ENCODE assay signal across 2 cellular contexts in the genomic region with DNA sequence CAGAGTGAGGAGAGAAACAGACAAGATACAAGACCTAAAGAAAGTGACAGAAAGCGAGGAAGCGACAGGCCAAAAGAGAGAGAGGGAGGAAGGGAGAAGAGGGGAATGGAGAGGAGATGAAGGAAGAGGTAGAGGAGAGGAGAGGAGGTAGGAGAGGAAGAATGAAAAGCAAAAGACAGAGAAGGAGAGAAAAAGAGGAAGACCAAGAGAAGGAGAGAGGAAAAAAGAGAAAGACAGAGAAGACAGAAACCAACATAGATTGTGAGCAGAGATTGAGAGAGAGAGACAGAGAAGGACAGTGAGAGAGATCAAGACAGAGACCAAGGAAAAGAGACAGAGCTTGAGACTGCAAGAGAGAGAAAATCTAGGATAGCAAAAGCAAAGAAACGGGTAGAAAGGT.
TF ChIP-seq lines count a peak whose summit lies in the region.

No MANE protein-coding gene starts in this region.

TF ChIP-seq in HEK293, 187 proteins besides CTCF, POLR2A, EP300 and RAD21:
- TF ChIP-seq PRDM1 (tag by site-specific recombination; IDR thresholded peaks at IDR 0.05) (peak; percentile 94), SP7 (tag by site-specific recombination; IDR thresholded peaks at IDR 0.05) (no peak)
TF ChIP-seq in HEK293: peak in this region for 1.

TF ChIP-seq in H1, 55 proteins besides CTCF, POLR2A, EP300 and RAD21:
- TF ChIP-seq TCF12 (IDR thresholded peaks at IDR 0.05; ENCODE audit: low read depth, low read length), result no peak
- TF ChIP-seq, protein P1, sequence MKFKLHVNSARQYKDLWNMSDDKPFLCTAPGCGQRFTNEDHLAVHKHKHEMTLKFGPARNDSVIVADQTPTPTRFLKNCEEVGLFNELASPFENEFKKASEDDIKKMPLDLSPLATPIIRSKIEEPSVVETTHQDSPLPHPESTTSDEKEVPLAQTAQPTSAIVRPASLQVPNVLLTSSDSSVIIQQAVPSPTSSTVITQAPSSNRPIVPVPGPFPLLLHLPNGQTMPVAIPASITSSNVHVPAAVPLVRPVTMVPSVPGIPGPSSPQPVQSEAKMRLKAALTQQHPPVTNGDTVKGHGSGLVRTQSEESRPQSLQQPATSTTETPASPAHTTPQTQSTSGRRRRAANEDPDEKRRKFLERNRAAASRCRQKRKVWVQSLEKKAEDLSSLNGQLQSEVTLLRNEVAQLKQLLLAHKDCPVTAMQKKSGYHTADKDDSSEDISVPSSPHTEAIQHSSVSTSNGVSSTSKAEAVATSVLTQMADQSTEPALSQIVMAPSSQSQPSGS (IDR thresholded peaks at IDR 0.05; ENCODE audit: low read length), result no peak
- TF ChIP-seq SIX5 (IDR thresholded peaks at IDR 0.05; ENCODE audit: low read depth, low read length), result no peak
- TF ChIP-seq SAP30 (IDR thresholded peaks at IDR 0.05; ENCODE audit: insufficient read depth, insufficient replicate concordance, low read length), result no peak
- no peak for TF ChIP-seq EGR1 (IDR thresholded peaks at IDR 0.05; ENCODE audit: borderline replicate concordance, low read depth, low read length)
- no peak for TF ChIP-seq NANOG (IDR thresholded peaks at IDR 0.05; ENCODE audit: insufficient read depth, low read depth, low read length, poor library complexity, severe bottlenecking)
- no peak for TF ChIP-seq SP1 (IDR thresholded peaks at IDR 0.05; ENCODE audit: low read depth, low read length)
- no peak for TF ChIP-seq TAF1 (IDR thresholded peaks at IDR 0.05; ENCODE audit: low read depth, low read length)
- no peak for TF ChIP-seq CREB1 (IDR thresholded peaks at IDR 0.05)
- no peak for TF ChIP-seq BCL11A (IDR thresholded peaks at IDR 0.05; ENCODE audit: low read depth in 2 of 2, low read length in 2 of 2)
- TF ChIP-seq, protein P2, sequence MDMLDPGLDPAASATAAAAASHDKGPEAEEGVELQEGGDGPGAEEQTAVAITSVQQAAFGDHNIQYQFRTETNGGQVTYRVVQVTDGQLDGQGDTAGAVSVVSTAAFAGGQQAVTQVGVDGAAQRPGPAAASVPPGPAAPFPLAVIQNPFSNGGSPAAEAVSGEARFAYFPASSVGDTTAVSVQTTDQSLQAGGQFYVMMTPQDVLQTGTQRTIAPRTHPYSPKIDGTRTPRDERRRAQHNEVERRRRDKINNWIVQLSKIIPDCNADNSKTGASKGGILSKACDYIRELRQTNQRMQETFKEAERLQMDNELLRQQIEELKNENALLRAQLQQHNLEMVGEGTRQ (IDR thresholded peaks at IDR 0.05; ENCODE audit: low read length), result no peak
